ENCODE assay signal across 1 cellular context in the genomic region with DNA sequence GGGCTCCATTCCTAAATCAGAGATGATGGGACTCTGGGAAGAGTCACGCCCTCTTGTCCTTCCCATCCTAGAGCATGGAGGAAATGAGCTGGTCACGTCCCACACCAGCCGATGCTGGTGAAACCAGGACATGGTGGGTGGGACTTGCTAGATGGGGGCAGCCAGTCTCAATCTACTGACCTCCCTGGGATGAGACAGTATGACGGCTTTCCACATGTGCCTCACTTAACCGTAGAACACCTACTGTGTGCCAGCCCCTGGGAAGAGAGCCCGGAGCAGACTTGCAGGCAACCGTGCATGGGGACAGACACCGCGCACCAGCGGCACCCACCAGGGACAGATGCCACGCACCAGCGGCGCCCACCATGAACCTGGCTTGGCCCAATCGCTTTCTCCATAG.
TF ChIP-seq lines count a peak whose summit lies in the region.

No MANE protein-coding gene starts in this region.

TF ChIP-seq in HCT116, 20 proteins besides CTCF, POLR2A, EP300 and RAD21 (continued from another document):
- TF ChIP-seq, protein P1, sequence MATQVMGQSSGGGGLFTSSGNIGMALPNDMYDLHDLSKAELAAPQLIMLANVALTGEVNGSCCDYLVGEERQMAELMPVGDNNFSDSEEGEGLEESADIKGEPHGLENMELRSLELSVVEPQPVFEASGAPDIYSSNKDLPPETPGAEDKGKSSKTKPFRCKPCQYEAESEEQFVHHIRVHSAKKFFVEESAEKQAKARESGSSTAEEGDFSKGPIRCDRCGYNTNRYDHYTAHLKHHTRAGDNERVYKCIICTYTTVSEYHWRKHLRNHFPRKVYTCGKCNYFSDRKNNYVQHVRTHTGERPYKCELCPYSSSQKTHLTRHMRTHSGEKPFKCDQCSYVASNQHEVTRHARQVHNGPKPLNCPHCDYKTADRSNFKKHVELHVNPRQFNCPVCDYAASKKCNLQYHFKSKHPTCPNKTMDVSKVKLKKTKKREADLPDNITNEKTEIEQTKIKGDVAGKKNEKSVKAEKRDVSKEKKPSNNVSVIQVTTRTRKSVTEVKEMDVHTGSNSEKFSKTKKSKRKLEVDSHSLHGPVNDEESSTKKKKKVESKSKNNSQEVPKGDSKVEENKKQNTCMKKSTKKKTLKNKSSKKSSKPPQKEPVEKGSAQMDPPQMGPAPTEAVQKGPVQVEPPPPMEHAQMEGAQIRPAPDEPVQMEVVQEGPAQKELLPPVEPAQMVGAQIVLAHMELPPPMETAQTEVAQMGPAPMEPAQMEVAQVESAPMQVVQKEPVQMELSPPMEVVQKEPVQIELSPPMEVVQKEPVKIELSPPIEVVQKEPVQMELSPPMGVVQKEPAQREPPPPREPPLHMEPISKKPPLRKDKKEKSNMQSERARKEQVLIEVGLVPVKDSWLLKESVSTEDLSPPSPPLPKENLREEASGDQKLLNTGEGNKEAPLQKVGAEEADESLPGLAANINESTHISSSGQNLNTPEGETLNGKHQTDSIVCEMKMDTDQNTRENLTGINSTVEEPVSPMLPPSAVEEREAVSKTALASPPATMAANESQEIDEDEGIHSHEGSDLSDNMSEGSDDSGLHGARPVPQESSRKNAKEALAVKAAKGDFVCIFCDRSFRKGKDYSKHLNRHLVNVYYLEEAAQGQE (IDR thresholded peaks at IDR 0.05; ENCODE audit: low read depth), result no peak
TF ChIP-seq in HCT116: peak in this region for 0.
